Comparison of ENCODE assay signal across 1 cellular context in the genomic region with DNA sequence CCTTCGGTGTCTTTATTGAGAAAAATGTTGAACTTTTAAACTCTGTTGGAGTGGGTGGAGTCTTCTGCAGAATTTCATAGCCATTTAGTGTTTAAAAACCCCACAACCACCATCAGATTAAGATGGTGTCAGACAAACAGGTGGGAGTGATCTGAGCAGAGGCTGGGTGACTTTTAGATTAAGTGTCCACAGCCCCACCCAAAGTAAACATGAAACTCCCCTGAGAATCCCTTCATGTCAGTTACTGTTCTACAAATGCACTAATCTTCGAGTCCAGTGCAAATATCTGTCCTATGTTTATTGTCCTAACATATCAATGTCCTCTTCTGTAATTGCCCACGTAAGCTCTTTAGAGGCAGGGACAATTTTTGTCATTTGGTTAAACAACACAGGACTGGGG.
TF ChIP-seq lines count a peak whose summit lies in the region.

No MANE protein-coding gene starts in this region.

TF ChIP-seq in GM23338, 12 proteins besides CTCF, POLR2A, EP300 and RAD21:
- TF ChIP-seq ZNF462 (CRISPR knock-in tag; IDR thresholded peaks at IDR 0.05): no peak
- no peak for TF ChIP-seq ZNF331 (CRISPR knock-in tag; IDR thresholded peaks at IDR 0.05; ENCODE audit: low read depth)
- TF ChIP-seq, protein P1, sequence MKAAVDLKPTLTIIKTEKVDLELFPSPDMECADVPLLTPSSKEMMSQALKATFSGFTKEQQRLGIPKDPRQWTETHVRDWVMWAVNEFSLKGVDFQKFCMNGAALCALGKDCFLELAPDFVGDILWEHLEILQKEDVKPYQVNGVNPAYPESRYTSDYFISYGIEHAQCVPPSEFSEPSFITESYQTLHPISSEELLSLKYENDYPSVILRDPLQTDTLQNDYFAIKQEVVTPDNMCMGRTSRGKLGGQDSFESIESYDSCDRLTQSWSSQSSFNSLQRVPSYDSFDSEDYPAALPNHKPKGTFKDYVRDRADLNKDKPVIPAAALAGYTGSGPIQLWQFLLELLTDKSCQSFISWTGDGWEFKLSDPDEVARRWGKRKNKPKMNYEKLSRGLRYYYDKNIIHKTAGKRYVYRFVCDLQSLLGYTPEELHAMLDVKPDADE (IDR thresholded peaks at IDR 0.05): no peak
- no peak for TF ChIP-seq ZNF114 (CRISPR knock-in tag; IDR thresholded peaks at IDR 0.05)
- TF ChIP-seq EZH2phosphoT487 (IDR thresholded peaks at IDR 0.05; ENCODE audit: unreplicated experiment): no peak
- TF ChIP-seq REST (IDR thresholded peaks at IDR 0.05; ENCODE audit: unreplicated experiment): no peak
- no peak for TF ChIP-seq STAT1 (IDR thresholded peaks at IDR 0.05; ENCODE audit: unreplicated experiment)
- no peak for TF ChIP-seq JUNB (IDR thresholded peaks at IDR 0.05; ENCODE audit: unreplicated experiment)
- no peak for TF ChIP-seq EZH2 (IDR thresholded peaks at IDR 0.05; ENCODE audit: low read depth, unreplicated experiment)
- TF ChIP-seq NANOG (IDR thresholded peaks at IDR 0.05; ENCODE audit: borderline replicate concordance): no peak
- TF ChIP-seq POLR2AphosphoS5 (IDR thresholded peaks at IDR 0.05; ENCODE audit: low read depth): no peak
- TF ChIP-seq CREB1 (CRISPR knock-in tag; IDR thresholded peaks at IDR 0.05; ENCODE audit: low read depth): no peak
